ENCODE assay signal across 18 cellular contexts in the genomic region with DNA sequence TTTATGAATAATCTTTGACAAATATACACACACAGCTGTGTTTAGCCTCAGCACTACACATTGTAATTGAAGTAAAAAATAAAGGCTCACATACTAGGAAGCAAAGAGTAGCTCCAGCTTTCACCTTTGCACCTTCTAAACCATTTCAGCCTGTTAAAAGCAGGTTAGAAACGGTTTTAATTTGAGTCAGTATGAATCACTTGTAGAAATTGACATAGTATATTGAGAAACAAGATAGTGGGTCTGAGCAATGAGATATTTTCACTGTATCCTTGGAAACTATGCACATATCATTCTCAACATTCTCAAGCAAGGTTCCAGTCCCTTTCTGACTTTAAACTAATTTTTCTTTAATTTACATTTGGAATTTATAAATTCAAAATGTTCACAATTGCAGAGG.
DNase-seq lines count a peak whose midpoint lies in the region; ATAC-seq and TF ChIP-seq lines count a peak whose summit lies in the region.
"Had no signal": no experiment of that assay in that cellular context is flagged by ENCODE, and none has a peak within 500 bp of the region (broad histone marks: within the 10 kb centered on the region; RNA-seq: fewer than 3 reads in every experiment).

No MANE protein-coding gene starts in this region.

- H3K4me3 ChIP-seq in astrocyte of the spinal cord (ENCODE audit: low read depth, low read length) (no peak overlapping the region), foreskin fibroblast (ENCODE audit: low read depth in 1 of 2, low read length in 2 of 2) (no peak overlapping the region), right atrium auricular region (no peak overlapping the region)
- H3K4me3 ChIP-seq: psoas muscle had no signal

- H3K27me3 ChIP-seq in right atrium auricular region: no peaks in the 10 kb centered on the region

- H3K36me3 ChIP-seq in right atrium auricular region: no peaks in the 10 kb centered on the region

- H3K27ac ChIP-seq in substantia nigra (ENCODE audit: low read depth, low read length, poor library complexity, severe bottlenecking): no peak overlapping the region
- no peak overlapping the region for H3K27ac ChIP-seq in right atrium auricular region
- H3K27ac ChIP-seq: psoas muscle had no signal

- peaks cover 0 to 12% of the 10 kb centered on the region in 2 donors for H3K9me3 ChIP-seq in right atrium auricular region
- H3K9me3 ChIP-seq: psoas muscle had no signal

- H3K4me1 ChIP-seq in right atrium auricular region: peaks cover 0 to 7% of the 10 kb centered on the region in 2 donors
- H3K4me1 ChIP-seq: psoas muscle had no signal

- TF ChIP-seq CTCF in astrocyte of the spinal cord (IDR thresholded peaks at IDR 0.05; ENCODE audit: low read depth, low read length): no peak
- no peak for TF ChIP-seq CTCF in foreskin fibroblast (IDR thresholded peaks at IDR 0.05; ENCODE audit: low read depth, low read length)
- no peak for TF ChIP-seq CTCF in right atrium auricular region (IDR thresholded peaks at IDR 0.05)

- ATAC-seq in GM18517 (IDR thresholded peaks at IDR 0.05; ENCODE audit: unreplicated experiment): no peak
- ATAC-seq: psoas muscle had no signal

- DNase-seq in AG08395 (ENCODE audit: low spot score) (peak; percentile 22), HS-5 (ENCODE audit: low read depth) (peak; percentile 53), astrocyte of the spinal cord (ENCODE audit: low read depth, low spot score) (peak; percentile 67), foreskin fibroblast (peak; percentile 58 to 74), substantia nigra (lab: John Stamatoyannopoulos, UW) (no peak), right atrium auricular region (ENCODE audit: low spot score) (no peak), hypothalamus (lab: John Stamatoyannopoulos, UW) (no peak)
- DNase-seq: ACHN; activated naive CD4-positive, alpha-beta T cell treated with anti-CD3 and anti-CD28 coated beads, Interleukin-2, amount 10 ng/mL, durations not matched to agents 7 days and 5 days; activated T-cell treated with anti-CD3 and anti-CD28 coated beads for 4 hours; effector memory CD4-positive, alpha-beta T cell; GF-D8; H9; MV-4-11; NCI-H2029 treated with DMSO at 0.1 percent for 48 hours; NCI-H526; psoas muscle had no signal

- in situ Hi-C loops in astrocyte of the spinal cord (cut with HindIII; ENCODE audit: low sequenced_read_pairs): no loop called here

Comparison
In these comparisons a context has a peak if more than half of its experiments do, and no peak if none do; other contexts are left out.
1. DNase-seq: peak in AG08395 (single experiment), HS-5 (single experiment), astrocyte of the spinal cord (single experiment) and foreskin fibroblast (2 of 2); none in substantia nigra (0 of 49), right atrium auricular region (single experiment) and hypothalamus (0 of 51).